In the genomic region with DNA sequence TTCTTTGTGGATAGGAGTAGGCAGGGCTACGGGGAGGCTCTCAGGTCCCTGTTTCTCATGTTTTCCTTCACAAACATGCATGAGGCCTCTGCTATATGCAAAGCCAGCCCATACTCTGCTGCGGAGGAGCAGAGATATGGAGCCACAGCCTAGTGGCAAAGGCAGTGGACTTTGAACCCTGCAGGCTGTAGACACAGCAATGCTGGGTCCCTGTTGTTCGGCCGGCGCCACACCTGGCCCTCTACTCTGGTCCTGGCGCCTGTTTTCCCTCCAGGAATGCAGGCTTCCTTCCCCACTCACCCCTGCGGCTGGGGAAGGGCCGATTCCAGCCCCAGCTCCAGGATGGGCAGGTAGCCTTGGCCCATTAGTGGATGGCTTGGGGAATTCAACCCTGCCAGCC, we compare ENCODE assay signal across 19 cellular contexts. TPM values are rescaled to one million over a fixed set of nuclear protein-coding genes. Genes with fewer than 3 reads are reported as not detected.
A peak's percentile ranks its signal among the peaks of the same experiment; 100 is the strongest.
DNase-seq lines count a peak whose midpoint lies in the region; ATAC-seq and TF ChIP-seq lines count a peak whose summit lies in the region.
"Had no signal": no experiment of that assay in that cellular context is flagged by ENCODE, and none has a peak within 500 bp of the region (broad histone marks: within the 10 kb centered on the region; RNA-seq: fewer than 3 reads in every experiment).

No MANE protein-coding gene starts in this region.

- peak overlapping the region; percentile 25 to 37 for H3K9ac ChIP-seq in duodenal mucosa (ENCODE audit: low read depth in 1 of 2, low read length in 2 of 2)
- H3K9ac ChIP-seq in mucosa of rectum (ENCODE audit: low read depth in 1 of 2, low read length in 2 of 2): peak overlapping the region in 1 of 2 donors; percentile 28

- POLR2A ChIA-PET in activated CD8-positive, alpha-beta T cell treated with anti-CD3 and anti-CD28 coated beads, Interleukin-2, amount 10 ng/mL, durations not matched to agents 7 days and 5 days (lab: Charles Lee): no interaction called here
- POLR2A ChIA-PET in activated CD8-positive, alpha-beta T cell treated with anti-CD3 and anti-CD28 coated beads for 36 hours (lab: Charles Lee): no interaction called here

- intact Hi-C loops in activated CD8-positive, alpha-beta T cell treated with anti-CD3 and anti-CD28 coated beads for 36 hours (cut with micrococcal nuclease): no loop called here

- CTCF ChIA-PET in activated CD8-positive, alpha-beta T cell treated with anti-CD3 and anti-CD28 coated beads, Interleukin-2, amount 10 ng/mL, durations not matched to agents 7 days and 5 days (lab: Charles Lee): no interaction called here
- CTCF ChIA-PET in activated CD8-positive, alpha-beta T cell treated with anti-CD3 and anti-CD28 coated beads for 36 hours (lab: Charles Lee): interaction anchor here (1.5 kb wide), 1 partner anchor 188 kb away, joined by 4 read pairs; no protein-coding TSS in a partner anchor

- peaks cover 12 to 23% of the 10 kb centered on the region in 2 donors for H3K36me3 ChIP-seq in duodenal mucosa (ENCODE audit: control insufficient read depth in 1 of 2, insufficient read depth in 2 of 2, low read length in 2 of 2)
- peaks cover 23 to 27% of the 10 kb centered on the region in 2 donors for H3K36me3 ChIP-seq in mucosa of rectum (ENCODE audit: control insufficient read depth in 2 of 2, insufficient read depth in 2 of 2, low read length in 2 of 2)
- no peaks in the 10 kb centered on the region for H3K36me3 ChIP-seq in tibial nerve

- H3K27ac ChIP-seq in duodenal mucosa (ENCODE audit: low read depth, low read length) (peak overlapping the region; percentile 38), mucosa of rectum (ENCODE audit: low read depth in 2 of 2, low read length in 2 of 2) (peak overlapping the region; percentile 71 to 80), tibial nerve (peak overlapping the region in 3 of 4 donors; percentile 27 to 55 (median 48))
- H3K27ac ChIP-seq: C4-2B, epithelial cell of prostate had no signal

- TF ChIP-seq EP300 in tibial nerve (IDR thresholded peaks at IDR 0.05): no peak

- TF ChIP-seq POLR2A in tibial nerve (IDR thresholded peaks at IDR 0.05): no peak

- H3K4me1 Mint-ChIP-seq in activated CD8-positive, alpha-beta T cell treated with anti-CD3 and anti-CD28 coated beads, Interleukin-2, amount 10 ng/mL, durations not matched to agents 7 days and 5 days (ENCODE audit: low read depth): peaks cover 36% of the 10 kb centered on the region
- H3K4me1 Mint-ChIP-seq in activated CD8-positive, alpha-beta T cell treated with anti-CD3 and anti-CD28 coated beads for 36 hours (ENCODE audit: low read depth): peaks cover 2% of the 10 kb centered on the region

- no peak for ATAC-seq in activated CD8-positive, alpha-beta T cell treated with anti-CD3 and anti-CD28 coated beads, Interleukin-2, amount 10 ng/mL, durations not matched to agents 7 days and 5 days
- no peak for ATAC-seq in activated CD8-positive, alpha-beta T cell treated with anti-CD3 and anti-CD28 coated beads for 36 hours
- no peak for ATAC-seq in GM21717 (IDR thresholded peaks at IDR 0.05; ENCODE audit: unreplicated experiment)
- no peak for ATAC-seq in HG03571 (IDR thresholded peaks at IDR 0.05; ENCODE audit: unreplicated experiment)

- TF ChIP-seq CTCF in activated CD8-positive, alpha-beta T cell treated with anti-CD3 and anti-CD28 coated beads for 36 hours (IDR thresholded peaks at IDR 0.05): no peak
- TF ChIP-seq CTCF in tibial nerve (IDR thresholded peaks at IDR 0.05): no peak

- H3K4me1 ChIP-seq in duodenal mucosa (ENCODE audit: control insufficient read depth in 1 of 2, insufficient read depth in 2 of 2, low read length in 2 of 2) (peaks cover 58 to 65% of the 10 kb centered on the region in 2 donors), mucosa of rectum (ENCODE audit: control insufficient read depth in 2 of 2, insufficient read depth in 2 of 2, low read length in 2 of 2) (peaks cover 45 to 60% of the 10 kb centered on the region in 2 donors), tibial nerve (no peaks in the 10 kb centered on the region)

- no peaks in the 10 kb centered on the region for H3K36me3 Mint-ChIP-seq in activated CD8-positive, alpha-beta T cell treated with anti-CD3 and anti-CD28 coated beads, Interleukin-2, amount 10 ng/mL, durations not matched to agents 7 days and 5 days (ENCODE audit: low read depth)
- no peaks in the 10 kb centered on the region for H3K36me3 Mint-ChIP-seq in activated CD8-positive, alpha-beta T cell treated with anti-CD3 and anti-CD28 coated beads for 36 hours (ENCODE audit: low read depth)

- H3K4me3 Mint-ChIP-seq in activated CD8-positive, alpha-beta T cell treated with anti-CD3 and anti-CD28 coated beads, Interleukin-2, amount 10 ng/mL, durations not matched to agents 7 days and 5 days: no peak overlapping the region
- no peak overlapping the region for H3K4me3 Mint-ChIP-seq in activated CD8-positive, alpha-beta T cell treated with anti-CD3 and anti-CD28 coated beads for 36 hours
- H3K4me3 Mint-ChIP-seq: activated T-cell treated with anti-CD3 and anti-CD28 coated beads, Interleukin-2, amount 50 U/mL, for 24 hours had no signal

- H3K9me3 ChIP-seq in duodenal mucosa (ENCODE audit: control insufficient read depth in 1 of 2, low read length in 2 of 2): no peaks in the 10 kb centered on the region
- no peaks in the 10 kb centered on the region for H3K9me3 ChIP-seq in mucosa of rectum (ENCODE audit: control insufficient read depth in 2 of 2, low read length in 2 of 2)
- no peaks in the 10 kb centered on the region for H3K9me3 ChIP-seq in tibial nerve

- WGBS in tibial nerve, 2 donors: 92 to 97% methylated on average over 7 to 8 of the region's 8 CpGs

- H3K27me3 ChIP-seq in duodenal mucosa (ENCODE audit: control insufficient read depth in 1 of 2, insufficient read depth in 2 of 2, low read length in 2 of 2) (no peaks in the 10 kb centered on the region), mucosa of rectum (ENCODE audit: control insufficient read depth in 2 of 2, insufficient read depth in 2 of 2, low read length in 2 of 2) (no peaks in the 10 kb centered on the region), tibial nerve (no peaks in the 10 kb centered on the region)

- peaks cover 8% of the 10 kb centered on the region for H3K27me3 Mint-ChIP-seq in activated CD8-positive, alpha-beta T cell treated with anti-CD3 and anti-CD28 coated beads, Interleukin-2, amount 10 ng/mL, durations not matched to agents 7 days and 5 days (ENCODE audit: low read depth)
- H3K27me3 Mint-ChIP-seq in activated CD8-positive, alpha-beta T cell treated with anti-CD3 and anti-CD28 coated beads for 36 hours: no peaks in the 10 kb centered on the region
- H3K27me3 Mint-ChIP-seq: activated T-cell treated with anti-CD3 and anti-CD28 coated beads, Interleukin-2, amount 50 U/mL, for 24 hours had no signal

- H3K4me3 ChIP-seq in duodenal mucosa (ENCODE audit: low read depth in 1 of 2, low read length in 2 of 2): peak overlapping the region in 1 of 2 donors; percentile 41
- H3K4me3 ChIP-seq in mucosa of rectum (ENCODE audit: low read length in 2 of 2): peak overlapping the region; percentile 9 to 37
- H3K4me3 ChIP-seq in tibial nerve: no peak overlapping the region

- H3K9me3 Mint-ChIP-seq in activated CD8-positive, alpha-beta T cell treated with anti-CD3 and anti-CD28 coated beads, Interleukin-2, amount 10 ng/mL, durations not matched to agents 7 days and 5 days (ENCODE audit: insufficient read depth): no peaks in the 10 kb centered on the region
- no peaks in the 10 kb centered on the region for H3K9me3 Mint-ChIP-seq in activated CD8-positive, alpha-beta T cell treated with anti-CD3 and anti-CD28 coated beads for 36 hours
- H3K9me3 Mint-ChIP-seq: activated T-cell treated with anti-CD3 and anti-CD28 coated beads, Interleukin-2, amount 50 U/mL, for 24 hours had no signal

- DNase-seq in activated CD8-positive, alpha-beta T cell treated with anti-CD3 and anti-CD28 coated beads, Interleukin-2, amount 10 ng/mL, durations not matched to agents 7 days and 5 days: no peak
- no peak for DNase-seq in activated CD8-positive, alpha-beta T cell treated with anti-CD3 and anti-CD28 coated beads for 36 hours
- DNase-seq in tibial nerve (ENCODE audit: low spot score in 2 of 2): no peak
- DNase-seq in NCI-H748 treated with DMSO at 0.1 percent for 48 hours (lab: John Stamatoyannopoulos, UW): no peak
- DNase-seq: activated CD4-positive, alpha-beta T cell treated with anti-CD3 and anti-CD28 coated beads, Interleukin-2, amount 50 U/mL, for 4 hours; activated naive CD4-positive, alpha-beta T cell treated with anti-CD3 and anti-CD28 coated beads, Interleukin-2, amount 50 U/mL, for 16 hours; activated T-cell treated with anti-CD3 and anti-CD28 coated beads, Interleukin-2, amount 50 U/mL, for 24 hours; DMS153; foreskin melanocyte; posterior cingulate gyrus; stimulated activated CD4-positive, alpha-beta T cell treated with anti-CD3 and anti-CD28 coated beads, Interleukin-12 subunit alpha, Interleukin-12 subunit beta, amount 100 ng/mL, for 4 hours had no signal

- H3K27ac Mint-ChIP-seq in activated CD8-positive, alpha-beta T cell treated with anti-CD3 and anti-CD28 coated beads, Interleukin-2, amount 10 ng/mL, durations not matched to agents 7 days and 5 days: peak overlapping the region; percentile 84
- no peak overlapping the region for H3K27ac Mint-ChIP-seq in activated CD8-positive, alpha-beta T cell treated with anti-CD3 and anti-CD28 coated beads for 36 hours
- H3K27ac Mint-ChIP-seq: activated T-cell treated with anti-CD3 and anti-CD28 coated beads, Interleukin-2, amount 50 U/mL, for 24 hours had no signal

RNA-seq across cellular contexts. Expression of gene CLRN3, which starts 11.5 kb away (rescaled TPM):
- total RNA-seq in activated CD8-positive, alpha-beta T cell treated with anti-CD3 and anti-CD28 coated beads, Interleukin-2, amount 10 ng/mL, durations not matched to agents 7 days and 5 days: not detected
- total RNA-seq in activated CD8-positive, alpha-beta T cell treated with anti-CD3 and anti-CD28 coated beads for 36 hours: not detected
- not detected for total RNA-seq in tibial nerve
- total RNA-seq: A172, MCF 10A had no signal

RNA-seq across cellular contexts. Expression of gene PTPRE, which starts 25.6 kb away (rescaled TPM):
- 10 to 100 TPM; 21.4 to 24.5 TPM for total RNA-seq in activated CD8-positive, alpha-beta T cell treated with anti-CD3 and anti-CD28 coated beads, Interleukin-2, amount 10 ng/mL, durations not matched to agents 7 days and 5 days
- 10 to 100 TPM; 19.9 to 22.3 TPM for total RNA-seq in activated CD8-positive, alpha-beta T cell treated with anti-CD3 and anti-CD28 coated beads for 36 hours
- total RNA-seq in tibial nerve: 10 to 100 TPM; 19.0 to 38.1 (median 25.8) TPM

Comparison
In these comparisons a context has a peak if more than half of its experiments do, and no peak if none do; other contexts are left out.
1. H3K4me3 ChIP-seq: peak in mucosa of rectum (2 of 2); none in tibial nerve (0 of 4).
2. Peak in every context shown above with its lines, with median percentiles within 50 percentile points of each other: H3K27ac ChIP-seq.